ENCODE assay signal across 1 cellular context in genomic region chr2:235669269-235669831, GRCh38.
TF ChIP-seq lines count a peak whose summit lies in the region.

No MANE protein-coding gene starts in this region.

TF ChIP-seq in WTC11, 78 proteins besides CTCF, POLR2A, EP300 and RAD21 (continued from another document):
- TF ChIP-seq ATF6 (CRISPR knock-in tag; IDR thresholded peaks at IDR 0.05) (no peak), RORB (CRISPR knock-in tag; IDR thresholded peaks at IDR 0.05) (no peak), MYBL2 (CRISPR knock-in tag; IDR thresholded peaks at IDR 0.05) (peak; percentile 64; the same call in 1 of the 2 replicates), JUN (CRISPR knock-in tag; IDR thresholded peaks at IDR 0.05) (0 out of 2 replicates have a peak, but pooled peaks have one; percentile 22), USF2 (CRISPR knock-in tag; IDR thresholded peaks at IDR 0.05) (peak; percentile 32), NR1H2 (CRISPR knock-in tag; IDR thresholded peaks at IDR 0.05) (no peak), FOXK1 (CRISPR knock-in tag; IDR thresholded peaks at IDR 0.05) (no peak; the same call in 1 of the 2 replicates), GTF2I (CRISPR knock-in tag; conservative IDR thresholded peaks at IDR 0.05) (no peak)
- TF ChIP-seq, protein P1, sequence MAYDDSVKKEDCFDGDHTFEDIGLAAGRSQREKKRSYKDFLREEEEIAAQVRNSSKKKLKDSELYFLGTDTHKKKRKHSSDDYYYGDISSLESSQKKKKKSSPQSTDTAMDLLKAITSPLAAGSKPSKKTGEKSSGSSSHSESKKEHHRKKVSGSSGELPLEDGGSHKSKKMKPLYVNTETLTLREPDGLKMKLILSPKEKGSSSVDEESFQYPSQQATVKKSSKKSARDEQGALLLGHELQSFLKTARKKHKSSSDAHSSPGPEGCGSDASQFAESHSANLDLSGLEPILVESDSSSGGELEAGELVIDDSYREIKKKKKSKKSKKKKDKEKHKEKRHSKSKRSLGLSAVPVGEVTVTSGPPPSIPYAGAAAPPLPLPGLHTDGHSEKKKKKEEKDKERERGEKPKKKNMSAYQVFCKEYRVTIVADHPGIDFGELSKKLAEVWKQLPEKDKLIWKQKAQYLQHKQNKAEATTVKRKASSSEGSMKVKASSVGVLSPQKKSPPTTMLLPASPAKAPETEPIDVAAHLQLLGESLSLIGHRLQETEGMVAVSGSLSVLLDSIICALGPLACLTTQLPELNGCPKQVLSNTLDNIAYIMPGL (CRISPR knock-in tag; IDR thresholded peaks at IDR 0.05): no peak
